In the genomic region with DNA sequence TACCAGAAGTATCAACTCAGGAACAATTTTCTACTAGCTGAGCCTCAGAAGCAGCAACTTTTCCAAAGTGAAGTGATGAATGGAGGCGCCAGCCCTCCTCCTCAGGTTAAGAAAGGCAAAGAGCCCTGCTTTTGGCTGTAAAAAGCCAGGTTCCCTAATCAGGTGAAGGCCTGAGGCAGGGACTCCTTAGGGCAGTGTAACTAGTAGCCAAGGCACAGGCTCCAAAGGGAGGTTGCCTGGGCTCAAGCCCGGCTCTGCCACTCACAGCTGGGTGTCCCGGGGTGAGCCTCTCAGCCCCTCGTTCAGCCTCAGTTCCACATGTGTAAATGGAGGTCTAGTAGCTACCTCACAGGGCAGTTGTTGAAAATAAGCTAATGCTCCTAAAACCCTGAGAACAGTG, we compare ENCODE assay signal across 18 cellular contexts. TPM values are rescaled to one million over a fixed set of nuclear protein-coding genes. Genes with fewer than 3 reads are reported as not detected.
DNase-seq lines count a peak whose midpoint lies in the region; ATAC-seq and TF ChIP-seq lines count a peak whose summit lies in the region.
"Had no signal": no experiment of that assay in that cellular context is flagged by ENCODE, and none has a peak within 500 bp of the region (broad histone marks: within the 10 kb centered on the region; RNA-seq: fewer than 3 reads in every experiment).

No MANE protein-coding gene starts in this region.

- H4K20me1 ChIP-seq in PC-9 (ENCODE audit: insufficient read depth), result peaks cover 14% of the 10 kb centered on the region

- TF ChIP-seq CTCF in PC-9 (conservative IDR thresholded peaks at IDR 0.05) (no peak), A673 (conservative IDR thresholded peaks at IDR 0.05; ENCODE audit: low read depth, low read length) (no peak)

- POLR2A ChIA-PET in PC-9 (lab: Charles Lee; ENCODE audit: unreplicated experiment) (interaction anchor here (0.6 kb wide), 1 partner anchor 42 kb away, joined by 7 read pairs; no protein-coding TSS in a partner anchor), A673 (lab: Charles Lee; ENCODE audit: low non-redundant PET) (no interaction called here)

- no peak for ATAC-seq in GM18867 (IDR thresholded peaks at IDR 0.05; ENCODE audit: unreplicated experiment)

- H3K4me3 ChIP-seq in PC-9, result no peak overlapping the region
- no peak overlapping the region for H3K4me3 ChIP-seq in subcutaneous abdominal adipose tissue (ENCODE audit: low read depth in 1 of 5, low read length in 5 of 5)
- H3K4me3 ChIP-seq in A673 (ENCODE audit: low read depth, low read length, poor library complexity, severe bottlenecking), result no peak overlapping the region
- H3K4me3 ChIP-seq: HAP-1 had no signal

- H3K9me2 ChIP-seq in PC-9 (ENCODE audit: insufficient read depth), result no peaks in the 10 kb centered on the region

- H3K9me3 ChIP-seq in PC-9 (ENCODE audit: insufficient read depth, low read depth) (no peaks in the 10 kb centered on the region), subcutaneous abdominal adipose tissue (ENCODE audit: control insufficient read depth in 5 of 5, low read length in 5 of 5) (no peaks in the 10 kb centered on the region), A673 (ENCODE audit: low read depth, low read length, poor library complexity, severe bottlenecking) (no peaks in the 10 kb centered on the region)
- H3K9me3 ChIP-seq: BE2C, HAP-1 had no signal

- DNase-seq in AG20443 (ENCODE audit: low spot score) (peak; percentile 12), PC-9 (no peak), iPS-NIHi7 (ENCODE audit: extremely low spot score) (peak; percentile 22), A673 (ENCODE audit: low spot score) (no peak)
- no peak for DNase-seq in activated effector memory CD4-positive, alpha-beta T cell treated with Interleukin-2 at 50 U/mL for 16 hours
- DNase-seq: activated B cell treated with CpG ODN at 0.5 μM for 24 hours; activated gamma-delta T cell treated with Interleukin-2 at 50 U/mL for 16 hours; aorta; BE2C; DMS 273 treated with DMSO at 0.1 percent for 48 hours; KBM-7; NCI-H2081; NCI-H510A; stimulated activated naive CD4-positive, alpha-beta T cell had no signal

- H3K36me3 ChIP-seq in PC-9 (ENCODE audit: low read depth) (peaks cover 13% of the 10 kb centered on the region), subcutaneous abdominal adipose tissue (ENCODE audit: control insufficient read depth in 5 of 5, insufficient read depth in 5 of 5, low read length in 5 of 5) (peaks cover 0 to 7% (median 4%) of the 10 kb centered on the region in 5 donors), A673 (ENCODE audit: insufficient read depth, low read length, poor library complexity, severe bottlenecking) (no peaks in the 10 kb centered on the region)
- H3K36me3 ChIP-seq: BE2C, HAP-1 had no signal

- H3K27me3 ChIP-seq in PC-9 (ENCODE audit: insufficient read depth, low read depth) (no peaks in the 10 kb centered on the region), subcutaneous abdominal adipose tissue (ENCODE audit: control insufficient read depth in 5 of 5, insufficient read depth in 4 of 5, low read length in 5 of 5) (no peaks in the 10 kb centered on the region), A673 (replicated peaks; ENCODE audit: insufficient read depth, low read depth, low read length, poor library complexity) (no peaks in the 10 kb centered on the region)
- H3K27me3 ChIP-seq: BE2C had no signal

- no peak overlapping the region for H2AFZ ChIP-seq in PC-9
- H2AFZ ChIP-seq: parathyroid adenoma had no signal

- H3K4me2 ChIP-seq in PC-9, result peak overlapping the region; percentile 54

- H3F3A ChIP-seq in PC-9 (ENCODE audit: insufficient read depth, low read depth), result peaks cover 62% of the 10 kb centered on the region

- CTCF ChIA-PET in PC-9 (lab: Charles Lee) (interaction anchor here (1.5 to 1.7 kb wide), 2 partner anchors 69 to 117 kb away, joined by 6 read pairs; no protein-coding TSS in a partner anchor), A673 (lab: Charles Lee) (no interaction called here)

- intact Hi-C loops in PC-9 (cut with micrococcal nuclease; ENCODE audit: unreplicated experiment) (no loop called here), A673 (cut with micrococcal nuclease; ENCODE audit: unreplicated experiment) (no loop called here)

- peak overlapping the region; percentile 32 to 77 (median 56) for H3K9ac ChIP-seq in subcutaneous abdominal adipose tissue (ENCODE audit: low read length in 5 of 5)
- H3K9ac ChIP-seq: parathyroid adenoma had no signal

- peaks cover 16% of the 10 kb centered on the region for H3K79me2 ChIP-seq in PC-9 (ENCODE audit: low read depth)
- H3K79me2 ChIP-seq: parathyroid adenoma had no signal

- BruUV-seq in PC-9 (replicated peaks; lab: Mats Ljungman, UMichigan) (TSS peak; percentile 11), A673 (replicated peaks; lab: Mats Ljungman, UMichigan) (no TSS peak)

- H3K4me1 ChIP-seq in PC-9 (replicated peaks; ENCODE audit: insufficient read depth), result peaks cover 39% of the 10 kb centered on the region
- H3K4me1 ChIP-seq in subcutaneous abdominal adipose tissue (ENCODE audit: control insufficient read depth in 5 of 5, insufficient read depth in 5 of 5, low read length in 5 of 5), result peaks cover 22 to 94% (median 84%) of the 10 kb centered on the region in 5 donors
- peaks cover 25% of the 10 kb centered on the region for H3K4me1 ChIP-seq in A673 (ENCODE audit: insufficient read depth, low read length, poor library complexity, severe bottlenecking)
- H3K4me1 ChIP-seq: parathyroid adenoma had no signal

- H3K27ac ChIP-seq in PC-9, result peak overlapping the region; percentile 11; the same call in 1 of the 2 replicates
- H3K27ac ChIP-seq in subcutaneous abdominal adipose tissue (ENCODE audit: low read depth, low read length), result peak overlapping the region; percentile 94
- no peak overlapping the region for H3K27ac ChIP-seq in A673 (ENCODE audit: low read depth, low read length, poor library complexity, severe bottlenecking)
- H3K27ac ChIP-seq: parathyroid adenoma had no signal

RNA-seq across cellular contexts. Expression of gene TSKU, which starts 19.5 kb away (rescaled TPM):
- total RNA-seq in PC-9 (2021) (89.3 and 99.4 TPM in 2 replicates), A673 (2021) (25.3 and 29.0 TPM in 2 replicates)
- total RNA-seq: activated B cell treated with CpG ODN at 0.5 μM for 24 hours had no signal

RNA-seq across cellular contexts. Expression of gene ACER3, which starts 58.1 kb away (rescaled TPM):
- total RNA-seq in PC-9 (2021), result 15.8 and 21.3 TPM in 2 replicates
- 30.2 and 31.0 TPM in 2 replicates for total RNA-seq in A673 (2021)

Comparison
In these comparisons a context has a peak if more than half of its experiments do, and no peak if none do; other contexts are left out.
1. DNase-seq: peak in AG20443 (single experiment) and iPS-NIHi7 (single experiment); none in PC-9 (0 of 2), A673 (single experiment) and activated effector memory CD4-positive, alpha-beta T cell treated with Interleukin-2 at 50 U/mL for 16 hours (single experiment).